Comparison of ENCODE assay signal across 9 cellular contexts in genomic region chr10:93061594-93062498, GRCh38. TPM values are rescaled to one million over a fixed set of nuclear protein-coding genes. Genes with fewer than 3 reads are reported as not detected.
DNase-seq lines count a peak whose midpoint lies in the region; ATAC-seq and TF ChIP-seq lines count a peak whose summit lies in the region.
"Had no signal": no experiment of that assay in that cellular context is flagged by ENCODE, and none has a peak within 500 bp of the region (broad histone marks: within the 10 kb centered on the region; RNA-seq: fewer than 3 reads in every experiment).

No MANE protein-coding gene starts in this region.

- no peaks in the 10 kb centered on the region for H3F3A ChIP-seq in smooth muscle cell (ENCODE audit: low read depth)

- no peak for DNase-seq in activated T-cell treated with anti-CD3 and anti-CD28 coated beads, Interleukin-2, amount 50 U/mL, for 4 hours
- no peak for DNase-seq in activated T-cell treated with anti-CD3 and anti-CD28 coated beads for 4 hours
- peak in 1 of 2 donors; percentile 33 for DNase-seq in cardiac fibroblast (ENCODE audit: low read depth in 2 of 2)
- no peak for DNase-seq in left lobe of liver (ENCODE audit: low spot score)
- DNase-seq in tibial artery: no peak
- no peak for DNase-seq in smooth muscle cell (lab: John Stamatoyannopoulos, UW; ENCODE audit: unreplicated experiment)

- ATAC-seq in activated T-cell treated with anti-CD3 and anti-CD28 coated beads, Interleukin-2, amount 50 U/mL, for 4 hours: peak; percentile 32 to 44
- ATAC-seq in left lobe of liver (peak; percentile 53), HG03039 (IDR thresholded peaks at IDR 0.05; ENCODE audit: unreplicated experiment) (no peak), HG03135 (IDR thresholded peaks at IDR 0.05; ENCODE audit: unreplicated experiment) (no peak)

- peak overlapping the region; percentile 76 for H3K4me3 Mint-ChIP-seq in activated T-cell treated with anti-CD3 and anti-CD28 coated beads, Interleukin-2, amount 50 U/mL, for 4 hours

- H3K4me1 Mint-ChIP-seq in activated T-cell treated with anti-CD3 and anti-CD28 coated beads, Interleukin-2, amount 50 U/mL, for 4 hours (ENCODE audit: low read depth): peaks cover 25% of the 10 kb centered on the region

- H3K9me3 ChIP-seq in tibial artery (no peaks in the 10 kb centered on the region), smooth muscle cell (replicated peaks; ENCODE audit: low read depth) (no peaks in the 10 kb centered on the region)

- no peak overlapping the region for H3K27ac ChIP-seq in tibial artery
- no peak overlapping the region for H3K27ac ChIP-seq in smooth muscle cell (ENCODE audit: low read depth)
- H3K27ac ChIP-seq: BLaER1 treated with 17β-estradiol and CSF1 and Interleukin-3, amounts not matched to agents 10 nM and 100 nM had no signal

- H3K27me3 ChIP-seq in tibial artery: peaks cover 0 to 74% of the 10 kb centered on the region in 2 donors
- H3K27me3 ChIP-seq in smooth muscle cell (ENCODE audit: low read depth): peaks cover 98% of the 10 kb centered on the region

- TF ChIP-seq CTCF in cardiac fibroblast (IDR thresholded peaks at IDR 0.05; ENCODE audit: low read depth, low read length): no peak
- no peak for TF ChIP-seq CTCF in tibial artery (IDR thresholded peaks at IDR 0.05)
- no peak for TF ChIP-seq CTCF in smooth muscle cell (IDR thresholded peaks at IDR 0.05; ENCODE audit: borderline replicate concordance, insufficient read depth, poor library complexity, severe bottlenecking)

- H3K36me3 Mint-ChIP-seq in activated T-cell treated with anti-CD3 and anti-CD28 coated beads, Interleukin-2, amount 50 U/mL, for 4 hours (ENCODE audit: insufficient read depth): peaks cover 17% of the 10 kb centered on the region

- intact Hi-C loops in tibial artery (cut with DNase I; ENCODE audit: low total_unique reads): loop anchor here (10.0 kb wide), 1 partner anchor 97 kb away; no protein-coding TSS in a partner anchor

- 74% methylated on average over 57 of the region's 57 CpGs for WGBS in smooth muscle cell (ENCODE audit: low lambda C conversion rate)

- H4K20me1 ChIP-seq in smooth muscle cell (ENCODE audit: low read depth): no peaks in the 10 kb centered on the region

- peaks cover 5 to 11% (median 5%) of the 10 kb centered on the region in 3 donors for H3K36me3 ChIP-seq in tibial artery
- no peaks in the 10 kb centered on the region for H3K36me3 ChIP-seq in smooth muscle cell (ENCODE audit: low read depth)

- H3K4me3 ChIP-seq in cardiac fibroblast (replicated peaks in 1 of 2; ENCODE audit: low read depth in 2 of 2, low read length in 2 of 2) (peak overlapping the region; percentile 30 to 45), tibial artery (peak overlapping the region; percentile 22 to 33), smooth muscle cell (no peak overlapping the region)
- H3K4me3 ChIP-seq: BLaER1 treated with 17β-estradiol and CSF1 and Interleukin-3, amounts not matched to agents 10 nM and 100 nM had no signal

- H2AFZ ChIP-seq in smooth muscle cell (ENCODE audit: low read depth): no peak overlapping the region

- no peak overlapping the region for H3K4me2 ChIP-seq in smooth muscle cell
- H3K4me2 ChIP-seq: BLaER1 treated with 17β-estradiol and CSF1 and Interleukin-3, amounts not matched to agents 10 nM and 100 nM had no signal

- peaks cover 0 to 44% (median 31%) of the 10 kb centered on the region in 4 donors for H3K4me1 ChIP-seq in tibial artery
- H3K4me1 ChIP-seq in smooth muscle cell (ENCODE audit: low read depth): no peaks in the 10 kb centered on the region
- H3K4me1 ChIP-seq: BLaER1 treated with 17β-estradiol and CSF1 and Interleukin-3, amounts not matched to agents 10 nM and 100 nM had no signal

- H3K79me2 ChIP-seq in smooth muscle cell (ENCODE audit: low read depth): no peaks in the 10 kb centered on the region

- no peaks in the 10 kb centered on the region for H3K9me3 Mint-ChIP-seq in activated T-cell treated with anti-CD3 and anti-CD28 coated beads, Interleukin-2, amount 50 U/mL, for 4 hours

- H3K9ac ChIP-seq in smooth muscle cell (ENCODE audit: low read depth): no peak overlapping the region
- H3K9ac ChIP-seq: BLaER1 treated with 17β-estradiol and CSF1 and Interleukin-3, amounts not matched to agents 10 nM and 100 nM had no signal

- H3K27me3 Mint-ChIP-seq in activated T-cell treated with anti-CD3 and anti-CD28 coated beads, Interleukin-2, amount 50 U/mL, for 4 hours (ENCODE audit: low read depth): peaks cover 45% of the 10 kb centered on the region

RNA-seq across cellular contexts. Expression of gene CYP26C1, which starts 1.2 kb away (rescaled TPM):
- total RNA-seq in activated T-cell treated with anti-CD3 and anti-CD28 coated beads, Interleukin-2, amount 50 U/mL, for 4 hours: under 1 TPM in 2 of 3 donors, not detected in 1; 0.05 to 0.13 TPM
- total RNA-seq in left lobe of liver: 0.08 TPM
- total RNA-seq in smooth muscle cell: 0.13 TPM in 1 of 2 replicates, not detected in the other
- not detected in 2 replicates for polyA plus RNA-seq in smooth muscle cell

RNA-seq across cellular contexts. Expression of gene CYP26A1, which starts 11.8 kb away (rescaled TPM):
- not detected for total RNA-seq in activated T-cell treated with anti-CD3 and anti-CD28 coated beads, Interleukin-2, amount 50 U/mL, for 4 hours
- total RNA-seq in left lobe of liver: 16.2 TPM
- total RNA-seq in smooth muscle cell: not detected in 2 replicates
- 0.14 TPM in 1 of 2 replicates, not detected in the other for polyA plus RNA-seq in smooth muscle cell

Comparison
In these comparisons a context has a peak if more than half of its experiments do, and no peak if none do; other contexts are left out.
1. ATAC-seq: peak in activated T-cell treated with anti-CD3 and anti-CD28 coated beads, Interleukin-2, amount 50 U/mL, for 4 hours (2 of 2) and left lobe of liver (single experiment); none in HG03039 (single experiment) and HG03135 (single experiment).
2. RNA of gene CYP26A1, which starts 11.8 kb away (total RNA-seq): 16.2 TPM in left lobe of liver (single experiment); not detected in smooth muscle cell and not detected in activated T-cell treated with anti-CD3 and anti-CD28 coated beads, Interleukin-2, amount 50 U/mL, for 4 hours; every median in the first group is over 10 times any median in the second.